13 cellular contexts compared by ENCODE assay signal in the genomic region with DNA sequence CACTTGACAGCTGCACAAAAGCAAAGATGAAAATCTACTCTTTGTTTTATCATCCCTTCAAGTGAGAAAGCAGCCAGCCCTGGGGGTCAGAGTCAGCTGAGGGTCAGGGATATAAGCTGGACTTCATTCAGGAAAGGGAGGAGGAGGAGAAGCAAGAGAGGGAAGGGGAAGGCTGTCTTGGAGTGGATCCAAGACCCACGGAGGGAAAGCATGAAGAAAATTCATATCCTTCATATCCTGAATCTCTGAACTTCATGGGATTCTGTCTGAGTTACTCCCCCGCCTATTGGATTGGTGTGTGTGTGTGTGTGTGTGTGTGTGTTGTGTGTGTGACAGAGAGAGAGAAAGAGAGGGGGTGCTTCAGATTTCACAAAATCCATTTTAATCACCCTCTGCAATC.
"Had no signal": no experiment of that assay in that cellular context is flagged by ENCODE, and none has a peak within 500 bp of the region (broad histone marks: within the 10 kb centered on the region; RNA-seq: fewer than 3 reads in every experiment).

No MANE protein-coding gene starts in this region.

- ATAC-seq: activated CD4-positive, CD25-positive, alpha-beta regulatory T cell treated with anti-CD3 and anti-CD28 coated beads, Interleukin-2, amount 50 U/mL, for 24 hours; naive thymus-derived CD4-positive, alpha-beta T cell; stimulated activated naive CD8-positive, alpha-beta T cell treated with anti-CD3 and anti-CD28 coated beads, Interleukin-15, amount 100 ng/mL, for 72 hours had no signal

- H3K4me3 ChIP-seq: adrenal gland, lung, testis had no signal

- H3K36me3 Mint-ChIP-seq: naive thymus-derived CD4-positive, alpha-beta T cell had no signal

- H3K27me3 Mint-ChIP-seq: stimulated activated naive CD8-positive, alpha-beta T cell treated with anti-CD3 and anti-CD28 coated beads, Interleukin-15, amount 100 ng/mL, for 72 hours had no signal

- DNase-seq: activated CD4-positive, alpha-beta T cell treated with anti-CD3 and anti-CD28 coated beads, Interleukin-2, amount 50 U/mL, for 4 hours; activated naive CD4-positive, alpha-beta T cell treated with anti-CD3 and anti-CD28 coated beads, Interleukin-2, amount 50 U/mL, for 16 hours; activated T-cell treated with anti-CD3 and anti-CD28 coated beads, Interleukin-2, amount 50 U/mL, for 1 hour; adrenal gland; glutamatergic neuron; naive thymus-derived CD4-positive, alpha-beta T cell; stimulated activated CD4-positive, alpha-beta T cell treated with anti-CD3 and anti-CD28 coated beads, Interleukin-4, amount 100 ng/mL, for 4 hours; stimulated activated naive CD8-positive, alpha-beta T cell treated with anti-CD3 and anti-CD28 coated beads, Interleukin-15, amount 100 ng/mL, for 72 hours; SW 1271; testis had no signal

- H3K27ac Mint-ChIP-seq: naive thymus-derived CD4-positive, alpha-beta T cell; stimulated activated naive CD8-positive, alpha-beta T cell treated with anti-CD3 and anti-CD28 coated beads, Interleukin-15, amount 100 ng/mL, for 72 hours; T-helper 2 cell treated with Interferon-gamma antibody and Interleukin-4, amounts not matched to agents 5 μg/mL and 100 μg/mL, for 36 hours had no signal

- H3K9me3 Mint-ChIP-seq: T-helper 2 cell treated with Interferon-gamma antibody and Interleukin-4, amounts not matched to agents 5 μg/mL and 100 μg/mL, for 36 hours had no signal

- H3K4me1 Mint-ChIP-seq: naive thymus-derived CD4-positive, alpha-beta T cell; stimulated activated naive CD8-positive, alpha-beta T cell treated with anti-CD3 and anti-CD28 coated beads, Interleukin-15, amount 100 ng/mL, for 72 hours had no signal

- H3K4me3 Mint-ChIP-seq: naive thymus-derived CD4-positive, alpha-beta T cell; stimulated activated naive CD8-positive, alpha-beta T cell treated with anti-CD3 and anti-CD28 coated beads, Interleukin-15, amount 100 ng/mL, for 72 hours; T-helper 2 cell treated with Interferon-gamma antibody and Interleukin-4, amounts not matched to agents 5 μg/mL and 100 μg/mL, for 36 hours had no signal
